ENCODE assay signal across 23 cellular contexts in genomic region chr5:16573401-16573800, GRCh38. TPM values are rescaled to one million over a fixed set of nuclear protein-coding genes. Genes with fewer than 3 reads are reported as not detected.
DNase-seq lines count a peak whose midpoint lies in the region; ATAC-seq and TF ChIP-seq lines count a peak whose summit lies in the region.
"Had no signal": no experiment of that assay in that cellular context is flagged by ENCODE, and none has a peak within 500 bp of the region (broad histone marks: within the 10 kb centered on the region; RNA-seq: fewer than 3 reads in every experiment).

No MANE protein-coding gene starts in this region.

- in situ Hi-C loops in GM13977 (cut with MboI; ENCODE audit: low pct_unique_long_range_greater_than_20kb, low sequenced_read_pairs, unreplicated experiment) = no loop called here

- no peak for TF ChIP-seq CTCF in GM13977 (IDR thresholded peaks at IDR 0.05; ENCODE audit: extremely low read depth, insufficient read depth, missing control alignments)

- peak; percentile 84 for ATAC-seq in left lobe of liver

- peak overlapping the region; percentile 28 for H3K27ac ChIP-seq in substantia nigra (ENCODE audit: low read depth, low read length, poor library complexity, severe bottlenecking)
- H3K27ac ChIP-seq: ascending aorta, esophagus squamous epithelium, stomach had no signal

- DNase-seq in COR-L47 (lab: John Stamatoyannopoulos, UW) (peak; percentile 16), NCI-H69 (lab: John Stamatoyannopoulos, UW) (peak; percentile 89), left lobe of liver (ENCODE audit: low spot score) (peak; percentile 69), substantia nigra (lab: John Stamatoyannopoulos, UW) (no peak), GM13977 (ENCODE audit: low spot score) (no peak), NCI-H128 (lab: John Stamatoyannopoulos, UW; ENCODE audit: unreplicated experiment) (no peak)
- DNase-seq in central memory CD4-positive, alpha-beta T cell = no peak
- DNase-seq: activated CD4-positive, alpha-beta memory T cell treated with anti-CD3 and anti-CD28 coated beads, Interleukin-2, amount 10 ng/mL, durations not matched to agents 7 days and 5 days; activated CD4-positive, alpha-beta T cell treated with anti-CD3 and anti-CD28 coated beads for 1 hour; activated naive CD8-positive, alpha-beta T cell treated with anti-CD3 and anti-CD28 coated beads for 36 hours; DMS153; esophagus squamous epithelium; foreskin melanocyte; hippocampal formation; immature natural killer cell; mesendoderm; NCI-H1092; NCI-H2029 treated with DMSO at 0.1 percent for 48 hours; NCI-H2227 treated with DMSO at 0.1 percent for 48 hours; NCI-H774; nucleus accumbens; stomach had no signal

RNA-seq across cellular contexts. Expression of gene RETREG1, which starts 43.4 kb away (rescaled TPM):
- total RNA-seq in left lobe of liver = 25.2 TPM

Comparison
In these comparisons a context has a peak if more than half of its experiments do, and no peak if none do; other contexts are left out.
1. DNase-seq: peak in COR-L47 (single experiment), NCI-H69 (single experiment) and left lobe of liver (single experiment); none in substantia nigra (0 of 49), GM13977 (single experiment), NCI-H128 (single experiment) and central memory CD4-positive, alpha-beta T cell (single experiment).